In genomic region chr11:31936309-31936708, GRCh38 we compare ENCODE assay signal across 7 cellular contexts.
"Had no signal": no experiment of that assay in that cellular context is flagged by ENCODE, and none has a peak within 500 bp of the region (broad histone marks: within the 10 kb centered on the region; RNA-seq: fewer than 3 reads in every experiment).

No MANE protein-coding gene starts in this region.

- H3K4me3 ChIP-seq: HAP-1, K562 had no signal

- H3K4me1 ChIP-seq: HAP-1 had no signal

- ATAC-seq: HCT116, K562 had no signal

- DNase-seq: GOT3, H7, IMR-90, KG1 had no signal

- H3K36me3 ChIP-seq: HAP-1 had no signal
